Comparison of ENCODE assay signal across 18 cellular contexts in genomic region chr4:70586841-70587240, GRCh38.
"Had no signal": no experiment of that assay in that cellular context is flagged by ENCODE, and none has a peak within 500 bp of the region (broad histone marks: within the 10 kb centered on the region; RNA-seq: fewer than 3 reads in every experiment).

No MANE protein-coding gene starts in this region.

- ATAC-seq: K562, Panc1, PC-3, T-cell had no signal

- DNase-seq: Kasumi-1, MV-4-11, NCI-H1048, NCI-H1105, NCI-H1436, NCI-H1694 treated with DMSO at 0.1 percent for 48 hours, NCI-H1930, NCI-H2081, NCI-H2107, NCI-H2227 treated with DMSO at 0.1 percent for 48 hours, NCI-H526, NCI-H774, PC-3, SK-N-SH, SW 1271, T-cell had no signal
